In the genomic region with DNA sequence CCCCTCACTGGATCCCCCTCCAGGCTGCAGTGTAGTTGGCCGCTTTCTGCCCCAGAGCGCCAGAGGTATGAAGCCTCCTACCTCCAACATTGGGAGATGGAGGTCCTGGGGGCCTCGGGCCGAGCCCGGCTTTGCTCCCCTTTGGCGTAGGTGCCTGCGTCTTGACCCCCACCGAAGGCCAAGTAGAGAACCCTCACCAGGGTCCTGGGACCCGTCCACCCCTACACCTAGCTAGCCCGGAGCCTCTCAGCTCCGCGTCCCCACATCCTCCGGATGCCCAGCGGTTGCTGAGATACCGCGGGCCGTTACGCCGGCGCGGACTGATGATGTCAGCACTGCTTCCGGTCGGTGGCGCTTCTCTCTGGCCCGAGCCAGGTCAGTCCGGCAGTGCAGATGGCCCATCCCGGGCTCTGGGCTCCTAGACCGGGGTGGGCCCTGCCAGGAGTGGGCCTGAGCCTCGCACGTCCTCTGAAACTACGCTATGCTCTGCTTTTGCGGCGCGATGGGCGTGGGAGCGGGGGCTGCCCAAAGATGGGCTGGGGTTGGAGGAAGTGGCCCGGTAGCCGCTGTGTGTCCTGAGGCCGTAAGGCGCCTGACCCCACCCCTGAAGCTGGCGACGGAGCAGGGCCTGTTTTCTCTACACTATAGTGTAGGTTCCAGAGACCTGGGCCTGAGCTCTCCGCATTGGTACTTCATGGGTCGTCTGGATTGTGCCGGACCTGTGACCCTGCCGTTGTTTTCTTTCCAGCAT, we compare ENCODE assay signal across 1 cellular context.
TF ChIP-seq lines count a peak whose summit lies in the region.

A gene (minus strand): TSS at position 297 of the 751 bp plus-strand sequence. CDS start 1,871 bp downstream, outside the sequence.
A gene with protein sequence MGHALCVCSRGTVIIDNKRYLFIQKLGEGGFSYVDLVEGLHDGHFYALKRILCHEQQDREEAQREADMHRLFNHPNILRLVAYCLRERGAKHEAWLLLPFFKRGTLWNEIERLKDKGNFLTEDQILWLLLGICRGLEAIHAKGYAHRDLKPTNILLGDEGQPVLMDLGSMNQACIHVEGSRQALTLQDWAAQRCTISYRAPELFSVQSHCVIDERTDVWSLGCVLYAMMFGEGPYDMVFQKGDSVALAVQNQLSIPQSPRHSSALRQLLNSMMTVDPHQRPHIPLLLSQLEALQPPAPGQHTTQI (plus strand): TSS at position 332 of the 751 bp plus-strand sequence. CDS start 521 bp downstream, outside the sequence.

TF ChIP-seq in HepG2, 621 proteins besides CTCF, POLR2A, EP300 and RAD21 (continued from another document and continues in another):
- TF ChIP-seq POLR2AphosphoS2 (IDR thresholded peaks at IDR 0.05; ENCODE audit: low read depth, low read length) (0 out of 2 replicates have a peak, but pooled peaks have one; percentile 44), ZNF354B (CRISPR knock-in tag; IDR thresholded peaks at IDR 0.05) (no peak), ARHGAP35 (CRISPR knock-in tag; IDR thresholded peaks at IDR 0.05; ENCODE audit: borderline replicate concordance) (peak; percentile 92), ZNF333 (CRISPR knock-in tag; IDR thresholded peaks at IDR 0.05; ENCODE audit: borderline replicate concordance) (peak; percentile 47; the same call in 1 of the 2 replicates), ELF3 (CRISPR knock-in tag; IDR thresholded peaks at IDR 0.05) (peak; percentile 75), TCF7 (IDR thresholded peaks at IDR 0.05; ENCODE audit: low read depth) (no peak), TMF1 (CRISPR knock-in tag; IDR thresholded peaks at IDR 0.05; ENCODE audit: low read depth) (no peak), CEBPB (IDR thresholded peaks at IDR 0.05; ENCODE audit: borderline replicate concordance, low read depth, low read length) (no peak), ZNF496 (CRISPR knock-in tag; IDR thresholded peaks at IDR 0.05; ENCODE audit: insufficient replicate concordance) (no peak), PCBP2 (optimal IDR thresholded peaks at IDR 0.05; ENCODE audit: low read depth, low read length, poor library complexity, severe bottlenecking) (no peak), KAT2B (IDR thresholded peaks at IDR 0.05; ENCODE audit: borderline replicate concordance, low read depth, low read length) (no peak), ZNF577 (CRISPR knock-in tag; IDR thresholded peaks at IDR 0.05; ENCODE audit: borderline replicate concordance, low read depth) (0 out of 2 replicates have a peak, but pooled peaks have one; percentile 29), ZSCAN30 (CRISPR knock-in tag; IDR thresholded peaks at IDR 0.05) (no peak), ZFP36 (IDR thresholded peaks at IDR 0.05; ENCODE audit: borderline replicate concordance, low read depth, low read length, partially characterized antibody) (no peak), HIVEP1 (CRISPR knock-in tag; IDR thresholded peaks at IDR 0.05) (peak; percentile 85; the same call in 1 of the 2 replicates), ZNF251 (CRISPR knock-in tag; IDR thresholded peaks at IDR 0.05) (no peak), ZNF256 (CRISPR knock-in tag; conservative IDR thresholded peaks at IDR 0.05) (no peak), ZNF431 (CRISPR knock-in tag; IDR thresholded peaks at IDR 0.05; ENCODE audit: borderline replicate concordance, low read depth) (peak; percentile 59; the same call in 1 of the 2 replicates), HHEX (CRISPR knock-in tag; IDR thresholded peaks at IDR 0.05) (no peak), NR2F1 (CRISPR knock-in tag; IDR thresholded peaks at IDR 0.05) (no peak), PAWR (CRISPR knock-in tag; IDR thresholded peaks at IDR 0.05; ENCODE audit: borderline replicate concordance) (peak; percentile 82; the same call in 1 of the 2 replicates), PAX8 (CRISPR knock-in tag; IDR thresholded peaks at IDR 0.05; ENCODE audit: borderline replicate concordance) (peak; percentile 92), ZNF543 (CRISPR knock-in tag; IDR thresholded peaks at IDR 0.05) (no peak), HOXD1 (CRISPR knock-in tag; IDR thresholded peaks at IDR 0.05) (peak; percentile 92), NFIB (CRISPR knock-in tag; IDR thresholded peaks at IDR 0.05; ENCODE audit: borderline replicate concordance) (no peak), MAFF (IDR thresholded peaks at IDR 0.05; ENCODE audit: low read depth, low read length) (0 out of 2 replicates have a peak, but pooled peaks have one; percentile 38), FOSL2 (CRISPR knock-in tag; IDR thresholded peaks at IDR 0.05) (peak; percentile 51), ZNF556 (CRISPR knock-in tag; IDR thresholded peaks at IDR 0.05; ENCODE audit: borderline replicate concordance) (peak; percentile 93), YEATS4 (CRISPR knock-in tag; IDR thresholded peaks at IDR 0.05; ENCODE audit: borderline replicate concordance) (peak; percentile 95), HOXA5 (CRISPR knock-in tag; IDR thresholded peaks at IDR 0.05) (peak; percentile 60; the same call in 1 of the 2 replicates), STAG1 (CRISPR knock-in tag; IDR thresholded peaks at IDR 0.05) (no peak; the same call in 1 of the 2 replicates), ZKSCAN1 (IDR thresholded peaks at IDR 0.05; ENCODE audit: low read length) (no peak), HMG20B (CRISPR knock-in tag; conservative IDR thresholded peaks at IDR 0.05) (peak; percentile 42), ZNF564 (CRISPR knock-in tag; IDR thresholded peaks at IDR 0.05) (no peak), NR2C2 (CRISPR knock-in tag; IDR thresholded peaks at IDR 0.05; ENCODE audit: borderline replicate concordance) (peak; percentile 83), ZNF816 (CRISPR knock-in tag; IDR thresholded peaks at IDR 0.05; ENCODE audit: borderline replicate concordance) (peak; percentile 81; the same call in 1 of the 2 replicates), ZNF546 (CRISPR knock-in tag; conservative IDR thresholded peaks at IDR 0.05) (peak; percentile 65; the same call in 1 of the 2 replicates), ZNF33B (CRISPR knock-in tag; IDR thresholded peaks at IDR 0.05) (no peak; the same call in 1 of the 2 replicates), EEA1 (CRISPR knock-in tag; IDR thresholded peaks at IDR 0.05; ENCODE audit: borderline replicate concordance) (no peak; the same call in 1 of the 2 replicates)
- TF ChIP-seq, protein P1, sequence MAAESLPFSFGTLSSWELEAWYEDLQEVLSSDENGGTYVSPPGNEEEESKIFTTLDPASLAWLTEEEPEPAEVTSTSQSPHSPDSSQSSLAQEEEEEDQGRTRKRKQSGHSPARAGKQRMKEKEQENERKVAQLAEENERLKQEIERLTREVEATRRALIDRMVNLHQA (CRISPR knock-in tag; IDR thresholded peaks at IDR 0.05): no peak
- TF ChIP-seq, protein P2, sequence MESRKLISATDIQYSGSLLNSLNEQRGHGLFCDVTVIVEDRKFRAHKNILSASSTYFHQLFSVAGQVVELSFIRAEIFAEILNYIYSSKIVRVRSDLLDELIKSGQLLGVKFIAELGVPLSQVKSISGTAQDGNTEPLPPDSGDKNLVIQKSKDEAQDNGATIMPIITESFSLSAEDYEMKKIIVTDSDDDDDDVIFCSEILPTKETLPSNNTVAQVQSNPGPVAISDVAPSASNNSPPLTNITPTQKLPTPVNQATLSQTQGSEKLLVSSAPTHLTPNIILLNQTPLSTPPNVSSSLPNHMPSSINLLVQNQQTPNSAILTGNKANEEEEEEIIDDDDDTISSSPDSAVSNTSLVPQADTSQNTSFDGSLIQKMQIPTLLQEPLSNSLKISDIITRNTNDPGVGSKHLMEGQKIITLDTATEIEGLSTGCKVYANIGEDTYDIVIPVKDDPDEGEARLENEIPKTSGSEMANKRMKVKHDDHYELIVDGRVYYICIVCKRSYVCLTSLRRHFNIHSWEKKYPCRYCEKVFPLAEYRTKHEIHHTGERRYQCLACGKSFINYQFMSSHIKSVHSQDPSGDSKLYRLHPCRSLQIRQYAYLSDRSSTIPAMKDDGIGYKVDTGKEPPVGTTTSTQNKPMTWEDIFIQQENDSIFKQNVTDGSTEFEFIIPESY (CRISPR knock-in tag; IDR thresholded peaks at IDR 0.05): peak; percentile 11; the same call in 1 of the 2 replicates
- TF ChIP-seq, protein P3, sequence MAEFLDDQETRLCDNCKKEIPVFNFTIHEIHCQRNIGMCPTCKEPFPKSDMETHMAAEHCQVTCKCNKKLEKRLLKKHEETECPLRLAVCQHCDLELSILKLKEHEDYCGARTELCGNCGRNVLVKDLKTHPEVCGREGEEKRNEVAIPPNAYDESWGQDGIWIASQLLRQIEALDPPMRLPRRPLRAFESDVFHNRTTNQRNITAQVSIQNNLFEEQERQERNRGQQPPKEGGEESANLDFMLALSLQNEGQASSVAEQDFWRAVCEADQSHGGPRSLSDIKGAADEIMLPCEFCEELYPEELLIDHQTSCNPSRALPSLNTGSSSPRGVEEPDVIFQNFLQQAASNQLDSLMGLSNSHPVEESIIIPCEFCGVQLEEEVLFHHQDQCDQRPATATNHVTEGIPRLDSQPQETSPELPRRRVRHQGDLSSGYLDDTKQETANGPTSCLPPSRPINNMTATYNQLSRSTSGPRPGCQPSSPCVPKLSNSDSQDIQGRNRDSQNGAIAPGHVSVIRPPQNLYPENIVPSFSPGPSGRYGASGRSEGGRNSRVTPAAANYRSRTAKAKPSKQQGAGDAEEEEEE (CRISPR knock-in tag; IDR thresholded peaks at IDR 0.05; ENCODE audit: borderline replicate concordance): 0 out of 2 replicates have a peak, but pooled peaks have one; percentile 35
- TF ChIP-seq, protein P4, sequence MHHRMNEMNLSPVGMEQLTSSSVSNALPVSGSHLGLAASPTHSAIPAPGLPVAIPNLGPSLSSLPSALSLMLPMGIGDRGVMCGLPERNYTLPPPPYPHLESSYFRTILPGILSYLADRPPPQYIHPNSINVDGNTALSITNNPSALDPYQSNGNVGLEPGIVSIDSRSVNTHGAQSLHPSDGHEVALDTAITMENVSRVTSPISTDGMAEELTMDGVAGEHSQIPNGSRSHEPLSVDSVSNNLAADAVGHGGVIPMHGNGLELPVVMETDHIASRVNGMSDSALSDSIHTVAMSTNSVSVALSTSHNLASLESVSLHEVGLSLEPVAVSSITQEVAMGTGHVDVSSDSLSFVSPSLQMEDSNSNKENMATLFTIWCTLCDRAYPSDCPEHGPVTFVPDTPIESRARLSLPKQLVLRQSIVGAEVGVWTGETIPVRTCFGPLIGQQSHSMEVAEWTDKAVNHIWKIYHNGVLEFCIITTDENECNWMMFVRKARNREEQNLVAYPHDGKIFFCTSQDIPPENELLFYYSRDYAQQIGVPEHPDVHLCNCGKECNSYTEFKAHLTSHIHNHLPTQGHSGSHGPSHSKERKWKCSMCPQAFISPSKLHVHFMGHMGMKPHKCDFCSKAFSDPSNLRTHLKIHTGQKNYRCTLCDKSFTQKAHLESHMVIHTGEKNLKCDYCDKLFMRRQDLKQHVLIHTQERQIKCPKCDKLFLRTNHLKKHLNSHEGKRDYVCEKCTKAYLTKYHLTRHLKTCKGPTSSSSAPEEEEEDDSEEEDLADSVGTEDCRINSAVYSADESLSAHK (CRISPR knock-in tag; IDR thresholded peaks at IDR 0.05; ENCODE audit: borderline replicate concordance): peak; percentile 75; the same call in 1 of the 2 replicates
- TF ChIP-seq, protein P5, sequence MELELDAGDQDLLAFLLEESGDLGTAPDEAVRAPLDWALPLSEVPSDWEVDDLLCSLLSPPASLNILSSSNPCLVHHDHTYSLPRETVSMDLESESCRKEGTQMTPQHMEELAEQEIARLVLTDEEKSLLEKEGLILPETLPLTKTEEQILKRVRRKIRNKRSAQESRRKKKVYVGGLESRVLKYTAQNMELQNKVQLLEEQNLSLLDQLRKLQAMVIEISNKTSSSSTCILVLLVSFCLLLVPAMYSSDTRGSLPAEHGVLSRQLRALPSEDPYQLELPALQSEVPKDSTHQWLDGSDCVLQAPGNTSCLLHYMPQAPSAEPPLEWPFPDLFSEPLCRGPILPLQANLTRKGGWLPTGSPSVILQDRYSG (CRISPR knock-in tag; IDR thresholded peaks at IDR 0.05): 0 out of 2 replicates have a peak, but pooled peaks have one; percentile 9
- TF ChIP-seq, protein P6, sequence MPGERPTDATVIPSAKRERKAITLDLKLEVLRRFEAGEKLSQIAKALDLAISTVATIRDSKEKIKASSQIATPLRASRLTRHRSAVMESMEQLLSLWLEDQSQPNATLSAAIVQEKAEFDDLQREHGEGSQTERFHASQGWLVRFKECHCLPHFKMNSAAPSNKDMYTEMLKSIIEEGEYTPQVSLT (CRISPR knock-in tag; IDR thresholded peaks at IDR 0.05; ENCODE audit: borderline replicate concordance, low read depth): no peak
- TF ChIP-seq, protein P7, sequence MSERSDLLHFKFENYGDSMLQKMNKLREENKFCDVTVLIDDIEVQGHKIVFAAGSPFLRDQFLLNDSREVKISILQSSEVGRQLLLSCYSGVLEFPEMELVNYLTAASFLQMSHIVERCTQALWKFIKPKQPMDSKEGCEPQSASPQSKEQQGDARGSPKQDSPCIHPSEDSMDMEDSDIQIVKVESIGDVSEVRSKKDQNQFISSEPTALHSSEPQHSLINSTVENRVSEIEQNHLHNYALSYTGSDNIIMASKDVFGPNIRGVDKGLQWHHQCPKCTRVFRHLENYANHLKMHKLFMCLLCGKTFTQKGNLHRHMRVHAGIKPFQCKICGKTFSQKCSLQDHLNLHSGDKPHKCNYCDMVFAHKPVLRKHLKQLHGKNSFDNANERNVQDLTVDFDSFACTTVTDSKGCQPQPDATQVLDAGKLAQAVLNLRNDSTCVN (CRISPR knock-in tag; IDR thresholded peaks at IDR 0.05; ENCODE audit: borderline replicate concordance): peak; percentile 70; the same call in 1 of the 2 replicates
- TF ChIP-seq, protein P8, sequence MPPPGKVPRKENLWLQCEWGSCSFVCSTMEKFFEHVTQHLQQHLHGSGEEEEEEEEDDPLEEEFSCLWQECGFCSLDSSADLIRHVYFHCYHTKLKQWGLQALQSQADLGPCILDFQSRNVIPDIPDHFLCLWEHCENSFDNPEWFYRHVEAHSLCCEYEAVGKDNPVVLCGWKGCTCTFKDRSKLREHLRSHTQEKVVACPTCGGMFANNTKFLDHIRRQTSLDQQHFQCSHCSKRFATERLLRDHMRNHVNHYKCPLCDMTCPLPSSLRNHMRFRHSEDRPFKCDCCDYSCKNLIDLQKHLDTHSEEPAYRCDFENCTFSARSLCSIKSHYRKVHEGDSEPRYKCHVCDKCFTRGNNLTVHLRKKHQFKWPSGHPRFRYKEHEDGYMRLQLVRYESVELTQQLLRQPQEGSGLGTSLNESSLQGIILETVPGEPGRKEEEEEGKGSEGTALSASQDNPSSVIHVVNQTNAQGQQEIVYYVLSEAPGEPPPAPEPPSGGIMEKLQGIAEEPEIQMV (CRISPR knock-in tag; IDR thresholded peaks at IDR 0.05; ENCODE audit: low read depth): peak; percentile 92
- TF ChIP-seq, protein P9, sequence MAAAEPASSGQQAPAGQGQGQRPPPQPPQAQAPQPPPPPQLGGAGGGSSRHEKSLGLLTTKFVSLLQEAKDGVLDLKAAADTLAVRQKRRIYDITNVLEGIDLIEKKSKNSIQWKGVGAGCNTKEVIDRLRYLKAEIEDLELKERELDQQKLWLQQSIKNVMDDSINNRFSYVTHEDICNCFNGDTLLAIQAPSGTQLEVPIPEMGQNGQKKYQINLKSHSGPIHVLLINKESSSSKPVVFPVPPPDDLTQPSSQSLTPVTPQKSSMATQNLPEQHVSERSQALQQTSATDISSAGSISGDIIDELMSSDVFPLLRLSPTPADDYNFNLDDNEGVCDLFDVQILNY (CRISPR knock-in tag; conservative IDR thresholded peaks at IDR 0.05): peak; percentile 60; the same call in 1 of the 2 replicates
